In the genomic region with DNA sequence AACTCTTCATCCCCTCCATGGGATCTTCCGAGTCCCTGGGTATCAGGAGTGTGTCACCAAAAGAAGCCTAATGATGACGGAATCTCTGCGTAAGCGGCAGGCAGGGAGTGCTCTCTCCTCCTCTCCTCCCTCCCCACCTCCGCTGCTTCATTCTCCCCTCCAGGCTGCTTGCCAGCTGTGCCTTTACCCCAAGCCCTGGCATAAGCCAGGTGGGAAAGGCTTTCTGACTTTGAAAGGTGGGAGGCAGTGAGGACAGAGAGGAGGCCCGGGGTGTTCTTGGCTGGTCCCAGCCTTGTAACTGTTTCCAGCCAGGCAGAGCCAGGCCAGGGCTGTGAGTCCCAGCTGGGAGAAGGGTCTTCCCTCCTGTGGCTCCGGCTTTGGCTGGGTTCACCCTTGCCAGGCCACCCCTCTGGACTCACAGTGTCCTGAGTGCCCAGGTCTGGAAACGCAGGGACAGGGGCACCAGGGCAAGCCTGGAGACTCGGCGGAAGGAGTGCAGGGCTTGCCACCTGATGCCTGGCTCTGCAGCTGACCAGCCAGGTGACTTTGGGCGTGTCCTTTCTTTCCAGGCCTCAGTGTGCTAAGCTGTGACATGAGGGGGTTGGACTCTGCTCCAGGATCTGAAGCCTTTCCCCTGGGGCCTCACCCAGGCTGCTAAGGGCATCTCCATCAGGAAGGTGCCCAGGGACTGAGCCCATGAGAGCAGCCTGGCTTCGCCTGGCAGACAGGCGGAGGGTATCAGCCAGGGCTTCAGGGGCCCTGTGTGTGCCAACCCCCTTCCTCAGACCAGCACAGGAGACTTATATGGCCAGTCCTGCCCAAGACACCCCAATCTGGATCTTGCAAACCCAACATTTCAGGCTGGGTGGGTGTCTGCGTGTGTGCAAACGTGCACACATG, we compare ENCODE assay signal across 1 cellular context.
TF ChIP-seq lines count a peak whose summit lies in the region.

No MANE protein-coding gene starts in this region.

TF ChIP-seq in K562, 482 proteins besides CTCF, POLR2A, EP300 and RAD21:
- TF ChIP-seq ZBTB17 (CRISPR knock-in tag; IDR thresholded peaks at IDR 0.05) = no peak
- no peak for TF ChIP-seq TOE1 (IDR thresholded peaks at IDR 0.05; ENCODE audit: borderline replicate concordance)
- TF ChIP-seq TOE1 (CRISPR knock-in tag; IDR thresholded peaks at IDR 0.05; ENCODE audit: borderline replicate concordance, low read depth) = 0 out of 2 replicates have a peak, but pooled peaks have one; percentile 18
- TF ChIP-seq, protein P1, sequence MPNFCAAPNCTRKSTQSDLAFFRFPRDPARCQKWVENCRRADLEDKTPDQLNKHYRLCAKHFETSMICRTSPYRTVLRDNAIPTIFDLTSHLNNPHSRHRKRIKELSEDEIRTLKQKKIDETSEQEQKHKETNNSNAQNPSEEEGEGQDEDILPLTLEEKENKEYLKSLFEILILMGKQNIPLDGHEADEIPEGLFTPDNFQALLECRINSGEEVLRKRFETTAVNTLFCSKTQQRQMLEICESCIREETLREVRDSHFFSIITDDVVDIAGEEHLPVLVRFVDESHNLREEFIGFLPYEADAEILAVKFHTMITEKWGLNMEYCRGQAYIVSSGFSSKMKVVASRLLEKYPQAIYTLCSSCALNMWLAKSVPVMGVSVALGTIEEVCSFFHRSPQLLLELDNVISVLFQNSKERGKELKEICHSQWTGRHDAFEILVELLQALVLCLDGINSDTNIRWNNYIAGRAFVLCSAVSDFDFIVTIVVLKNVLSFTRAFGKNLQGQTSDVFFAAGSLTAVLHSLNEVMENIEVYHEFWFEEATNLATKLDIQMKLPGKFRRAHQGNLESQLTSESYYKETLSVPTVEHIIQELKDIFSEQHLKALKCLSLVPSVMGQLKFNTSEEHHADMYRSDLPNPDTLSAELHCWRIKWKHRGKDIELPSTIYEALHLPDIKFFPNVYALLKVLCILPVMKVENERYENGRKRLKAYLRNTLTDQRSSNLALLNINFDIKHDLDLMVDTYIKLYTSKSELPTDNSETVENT (CRISPR knock-in tag; IDR thresholded peaks at IDR 0.05) = 0 out of 2 replicates have a peak, but pooled peaks have one; percentile 39
